ENCODE assay signal across 8 cellular contexts in genomic region chr6:43170452-43171283, GRCh38. TPM values are rescaled to one million over a fixed set of nuclear protein-coding genes. Genes with fewer than 3 reads are reported as not detected.
DNase-seq lines count a peak whose midpoint lies in the region; ATAC-seq and TF ChIP-seq lines count a peak whose summit lies in the region.

Gene SRF (plus strand): TSS chr6:43171269. CDS start chr6:43171657, 388 bp downstream.

- H3K4me1 Mint-ChIP-seq in T-helper 17 cell = peaks cover 34% of the 10 kb centered on the region

- in situ Hi-C loops in GM13977 (cut with MboI; ENCODE audit: low pct_unique_long_range_greater_than_20kb, low sequenced_read_pairs, unreplicated experiment) = no loop called here

- peak within 1 kb of the TSS; percentile 97 for H3K27ac Mint-ChIP-seq in T-helper 17 cell

- H3K36me3 ChIP-seq in right atrium auricular region (peaks cover 8% of the 10 kb centered on the region), psoas muscle (ENCODE audit: insufficient read depth in 1 of 2, low read depth in 1 of 2) (peaks cover 0 to 8% of the 10 kb centered on the region in 2 donors), uterus (no peaks in the 10 kb centered on the region)

- no peaks in the 10 kb centered on the region for H3K27me3 Mint-ChIP-seq in T-helper 17 cell

- H3K27me3 ChIP-seq in right atrium auricular region (no peaks in the 10 kb centered on the region), psoas muscle (ENCODE audit: insufficient read depth in 3 of 3, low read length in 2 of 3) (no peaks in the 10 kb centered on the region), uterus (no peaks in the 10 kb centered on the region)

- no peaks in the 10 kb centered on the region for H3K9me3 ChIP-seq in T-helper 17 cell (ENCODE audit: control insufficient read depth, low read length, poor library complexity, severe bottlenecking)
- no peaks in the 10 kb centered on the region for H3K9me3 ChIP-seq in right atrium auricular region
- no peaks in the 10 kb centered on the region for H3K9me3 ChIP-seq in psoas muscle
- no peaks in the 10 kb centered on the region for H3K9me3 ChIP-seq in uterus

- peak; percentile 55 for ATAC-seq in HG02884 (IDR thresholded peaks at IDR 0.05; ENCODE audit: unreplicated experiment)
- peak; percentile 81 for ATAC-seq in T-helper 17 cell
- peak; percentile 79 to 83 (median 80) for ATAC-seq in psoas muscle

- intact Hi-C loops in psoas muscle (cut with DNase I) = no loop called here
- intact Hi-C loops in uterus (cut with DNase I; ENCODE audit: low total_unique reads) = no loop called here

- DNase-seq in GM13977 (ENCODE audit: low spot score) = peak; percentile 96
- peak; percentile 96 for DNase-seq in NCI-H1694 treated with DMSO at 0.1 percent for 48 hours (lab: John Stamatoyannopoulos, UW)
- peak; percentile 92 to 99 (median 97) for DNase-seq in T-helper 17 cell
- peak; percentile 89 to 100 (median 99) for DNase-seq in anterior cingulate cortex (lab: John Stamatoyannopoulos, UW)
- peak; percentile 100 for DNase-seq in right atrium auricular region (ENCODE audit: low spot score)
- DNase-seq in psoas muscle = peak; percentile 99 to 100
- DNase-seq in uterus = peak; percentile 99 to 100

- H3K4me3 ChIP-seq in right atrium auricular region = peak within 1 kb of the TSS; percentile 84 to 98
- peak within 1 kb of the TSS; percentile 89 for H3K4me3 ChIP-seq in psoas muscle
- peak within 1 kb of the TSS; percentile 80 to 100 for H3K4me3 ChIP-seq in uterus

- TF ChIP-seq CTCF in GM13977 (IDR thresholded peaks at IDR 0.05; ENCODE audit: extremely low read depth, insufficient read depth, missing control alignments) = no peak
- TF ChIP-seq CTCF in right atrium auricular region (IDR thresholded peaks at IDR 0.05) = no peak
- no peak for TF ChIP-seq CTCF in psoas muscle (IDR thresholded peaks at IDR 0.05)
- TF ChIP-seq CTCF in uterus (IDR thresholded peaks at IDR 0.05) = no peak

- peaks cover 2% of the 10 kb centered on the region for H3K36me3 Mint-ChIP-seq in T-helper 17 cell (ENCODE audit: low read depth)

- TF ChIP-seq POLR2A in uterus (IDR thresholded peaks at IDR 0.05) = no peak

- H3K4me1 ChIP-seq in right atrium auricular region (peaks cover 0 to 31% of the 10 kb centered on the region in 2 donors), psoas muscle (peaks cover 27% of the 10 kb centered on the region), uterus (peaks cover 8 to 13% of the 10 kb centered on the region in 2 donors)

- H3K27ac ChIP-seq in right atrium auricular region (peak within 1 kb of the TSS; percentile 94 to 100), psoas muscle (peak within 1 kb of the TSS; percentile 97), uterus (peak within 1 kb of the TSS; percentile 97 to 100)

- 0 to 1% (median 0%) methylated on average over 43 of the region's 43 CpGs for WGBS in psoas muscle, 3 donors

- H3K4me3 Mint-ChIP-seq in T-helper 17 cell = peak within 1 kb of the TSS; percentile 99

RNA-seq across cellular contexts. Expression of gene SRF, which starts in this region (rescaled TPM):
- 10 to 100 TPM; 26.3 to 27.9 TPM for total RNA-seq in T-helper 17 cell
- total RNA-seq in right atrium auricular region = 100 to 1,000 TPM in 1 of 2 donors, 10 to 100 TPM in 1; 59.4 to 116 TPM
- total RNA-seq in psoas muscle = 10 to 100 TPM; 36.4 to 46.6 (median 40.1) TPM
- polyA plus RNA-seq in psoas muscle = 10 to 100 TPM; 26.3 to 57.7 (median 34.7) TPM
- total RNA-seq in uterus = 100 to 1,000 TPM in 1 of 4 donors, 10 to 100 TPM in 3; 18.2 to 109 (median 36.9) TPM

Comparison
In these comparisons a context has a peak if more than half of its experiments do, and no peak if none do; other contexts are left out.
1. Peak in every context shown above with its lines: DNase-seq, ATAC-seq, H3K4me3 ChIP-seq and H3K27ac ChIP-seq.